1 cellular context compared by ENCODE assay signal in genomic region chr9:136053757-136054142, GRCh38.
TF ChIP-seq lines count a peak whose summit lies in the region.

No MANE protein-coding gene starts in this region.

TF ChIP-seq in SK-N-SH treated with all-trans-retinoic acid at 6 μM for 48 hours, 23 proteins besides CTCF, POLR2A, EP300 and RAD21 (continued from another document):
- TF ChIP-seq, protein P1, sequence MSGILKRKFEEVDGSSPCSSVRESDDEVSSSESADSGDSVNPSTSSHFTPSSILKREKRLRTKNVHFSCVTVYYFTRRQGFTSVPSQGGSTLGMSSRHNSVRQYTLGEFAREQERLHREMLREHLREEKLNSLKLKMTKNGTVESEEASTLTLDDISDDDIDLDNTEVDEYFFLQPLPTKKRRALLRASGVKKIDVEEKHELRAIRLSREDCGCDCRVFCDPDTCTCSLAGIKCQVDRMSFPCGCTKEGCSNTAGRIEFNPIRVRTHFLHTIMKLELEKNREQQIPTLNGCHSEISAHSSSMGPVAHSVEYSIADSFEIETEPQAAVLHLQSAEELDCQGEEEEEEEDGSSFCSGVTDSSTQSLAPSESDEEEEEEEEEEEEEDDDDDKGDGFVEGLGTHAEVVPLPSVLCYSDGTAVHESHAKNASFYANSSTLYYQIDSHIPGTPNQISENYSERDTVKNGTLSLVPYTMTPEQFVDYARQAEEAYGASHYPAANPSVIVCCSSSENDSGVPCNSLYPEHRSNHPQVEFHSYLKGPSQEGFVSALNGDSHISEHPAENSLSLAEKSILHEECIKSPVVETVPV (CRISPR knock-in tag; IDR thresholded peaks at IDR 0.05): no peak
- TF ChIP-seq OSR1 (CRISPR knock-in tag; IDR thresholded peaks at IDR 0.05) (no peak), TOX (CRISPR knock-in tag; IDR thresholded peaks at IDR 0.05; ENCODE audit: borderline replicate concordance) (no peak), PATZ1 (CRISPR knock-in tag; IDR thresholded peaks at IDR 0.05; ENCODE audit: borderline replicate concordance) (no peak)
